ENCODE assay signal across 22 cellular contexts in genomic region chr5:58348996-58349728, GRCh38.
A peak's percentile ranks its signal among the peaks of the same experiment; 100 is the strongest.
DNase-seq lines count a peak whose midpoint lies in the region; ATAC-seq lines count a peak whose summit lies in the region.
"Had no signal": no experiment of that assay in that cellular context is flagged by ENCODE, and none has a peak within 500 bp of the region (broad histone marks: within the 10 kb centered on the region; RNA-seq: fewer than 3 reads in every experiment).

No MANE protein-coding gene starts in this region.

- WGBS in GM23248 (ENCODE audit: low coverage in 1 of 2, low lambda C conversion rate in 2 of 2, missing lambda C conversion rate in 2 of 2), 2 experiments = 65 to 71% methylated on average over 6 of the region's 6 CpGs

- H3K4me1 ChIP-seq in GM23248 (ENCODE audit: insufficient read depth) = no peaks in the 10 kb centered on the region

- intact Hi-C loops in left colon (cut with DNase I, micrococcal nuclease) = no loop called here

- in situ Hi-C loops in GM23248 (cut with MboI) = no loop called here

- H3K27me3 ChIP-seq in GM23248 (replicated peaks; ENCODE audit: insufficient read depth) = no peaks in the 10 kb centered on the region

- no peak for ATAC-seq in HG02938 (IDR thresholded peaks at IDR 0.05; ENCODE audit: unreplicated experiment)
- ATAC-seq in left colon = no peak
- ATAC-seq: K562 had no signal

- H3K9me3 ChIP-seq in GM23248 (ENCODE audit: low read depth) = no peaks in the 10 kb centered on the region

- DNase-seq in GM23248 = peak; percentile 2
- DNase-seq in NCI-H226 = peak; percentile 47
- DNase-seq in fibroblast of peridontal ligament (ENCODE audit: extremely low read depth) = peak; percentile 19
- DNase-seq in RKO (ENCODE audit: low spot score) = no peak
- no peak for DNase-seq in CD1c-positive myeloid dendritic cell (ENCODE audit: extremely low spot score)
- no peak for DNase-seq in left colon
- DNase-seq: AML-193, COR-L47, DMS 273 treated with DMSO at 0.1 percent for 48 hours, DND-41, GF-D8, H9, MV-4-11, NCI-H1417, NCI-H187, NCI-H2107, NCI-H510A treated with DMSO at 0.1 percent for 48 hours, NCI-H774, SIG-M5 had no signal

- no peak overlapping the region for H3K4me3 ChIP-seq in GM23248
- H3K4me3 ChIP-seq: K562 had no signal

- no peaks in the 10 kb centered on the region for H3K36me3 ChIP-seq in GM23248 (ENCODE audit: low read depth)

- H3K79me2 ChIP-seq in GM23248 (ENCODE audit: insufficient read depth) = no peaks in the 10 kb centered on the region

- H3K4me2 ChIP-seq in GM23248 (ENCODE audit: unreplicated experiment) = no peak overlapping the region

- no peaks in the 10 kb centered on the region for H4K20me1 ChIP-seq in GM23248 (ENCODE audit: insufficient read depth)

- H3K9me2 ChIP-seq in GM23248 (ENCODE audit: insufficient read depth) = no peaks in the 10 kb centered on the region

- no peak overlapping the region for H3K27ac ChIP-seq in GM23248
- H3K27ac ChIP-seq: RWPE1 had no signal

- H3F3A ChIP-seq in GM23248 (ENCODE audit: insufficient read depth) = no peaks in the 10 kb centered on the region

- no peak overlapping the region for H2AFZ ChIP-seq in GM23248

- no peak overlapping the region for H3K9ac ChIP-seq in GM23248

Comparison
In these comparisons a context has a peak if more than half of its experiments do, and no peak if none do; other contexts are left out.
1. DNase-seq: peak in GM23248 (single experiment), NCI-H226 (single experiment) and fibroblast of peridontal ligament (single experiment); none in RKO (single experiment), CD1c-positive myeloid dendritic cell (single experiment) and left colon (0 of 2).